9 cellular contexts compared by ENCODE assay signal in the genomic region with DNA sequence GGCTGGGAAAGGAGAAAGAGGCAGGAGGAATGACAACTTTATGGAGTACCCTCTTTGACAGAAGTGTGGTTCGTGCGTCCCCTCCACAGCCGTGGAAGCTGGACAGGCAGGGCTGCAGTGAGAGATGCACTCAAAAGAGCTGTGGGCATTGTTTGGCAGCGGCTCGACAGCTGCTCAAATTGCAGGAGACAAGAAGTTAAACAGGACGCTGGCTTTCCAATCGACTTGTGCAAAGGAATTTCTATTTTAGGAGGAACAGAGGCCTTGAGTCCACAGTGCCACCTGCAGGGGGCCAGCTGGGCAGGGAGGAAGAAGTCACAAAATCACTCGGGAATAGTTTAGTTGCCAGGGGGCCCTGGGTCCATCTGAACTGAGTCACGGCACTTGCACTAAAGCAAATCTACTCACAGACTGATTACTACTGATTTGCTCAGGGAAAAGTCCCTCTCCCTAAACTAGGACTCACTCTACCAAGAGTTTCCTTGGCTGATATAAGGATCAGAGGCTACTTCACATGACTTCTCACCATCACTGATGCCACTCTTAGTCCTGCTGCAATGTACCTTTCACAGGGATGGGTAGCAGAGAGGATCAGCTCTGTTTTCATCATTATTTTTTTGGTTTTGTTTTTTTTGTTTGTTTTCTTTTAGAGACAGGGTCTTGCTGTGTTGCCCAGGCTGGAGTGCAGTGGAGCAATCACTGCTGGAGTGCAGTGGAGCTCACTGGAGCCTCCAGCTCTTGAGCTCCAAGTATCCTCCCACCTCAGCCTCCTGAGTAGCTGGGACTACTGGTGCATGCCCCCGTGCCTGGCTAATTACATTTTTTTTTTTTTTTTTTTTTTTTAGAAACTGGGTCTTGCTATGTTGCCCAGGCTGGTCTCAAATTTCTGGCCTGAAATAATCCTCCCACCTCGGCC.
A peak's percentile ranks its signal among the peaks of the same experiment; 100 is the strongest.
DNase-seq lines count a peak whose midpoint lies in the region; ATAC-seq and TF ChIP-seq lines count a peak whose summit lies in the region.
"Had no signal": no experiment of that assay in that cellular context is flagged by ENCODE, and none has a peak within 500 bp of the region (broad histone marks: within the 10 kb centered on the region; RNA-seq: fewer than 3 reads in every experiment).

No MANE protein-coding gene starts in this region.

- no peak overlapping the region for H2BK120ac ChIP-seq in neuronal stem cell (ENCODE audit: low read depth, low read length)

- no peak overlapping the region for H2BK5ac ChIP-seq in neuronal stem cell (ENCODE audit: low read length)

- H3K4me3 ChIP-seq in PC-3 (ENCODE audit: low read length) = peak overlapping the region; percentile 28; the same call in 1 of the 2 replicates
- peak overlapping the region in 2 of 4 donors; percentile 4 to 30 for H3K4me3 ChIP-seq in esophagus muscularis mucosa
- no peak overlapping the region for H3K4me3 ChIP-seq in neuronal stem cell (ENCODE audit: low read length in 2 of 2)

- no peak overlapping the region for H3K23ac ChIP-seq in neuronal stem cell (ENCODE audit: low read depth, low read length, poor library complexity)

- CTCF ChIA-PET in PC-3 (lab: Charles Lee) = no interaction called here

- H3K27me3 ChIP-seq in PC-3 (ENCODE audit: low read length) (no peaks in the 10 kb centered on the region), esophagus muscularis mucosa (no peaks in the 10 kb centered on the region), neuronal stem cell (ENCODE audit: control insufficient read depth in 3 of 3, insufficient read depth in 3 of 3, low read depth in 1 of 3, low read length in 3 of 3) (no peaks in the 10 kb centered on the region)

- peak overlapping the region; percentile 63 for H3K27ac ChIP-seq in PC-3 (ENCODE audit: low read length)
- H3K27ac ChIP-seq in esophagus muscularis mucosa (replicated peaks in 1 of 4) = peak overlapping the region; percentile 69 to 81 (median 71)
- peak overlapping the region; percentile 26 for H3K27ac ChIP-seq in neuronal stem cell (replicated peaks; ENCODE audit: low read length)

- H3K36me3 ChIP-seq in PC-3 (ENCODE audit: low read depth, low read length) (no peaks in the 10 kb centered on the region), esophagus muscularis mucosa (no peaks in the 10 kb centered on the region), neuronal stem cell (replicated peaks in 1 of 2; ENCODE audit: control insufficient read depth in 2 of 2, insufficient read depth in 2 of 2, low read length in 2 of 2) (no peaks in the 10 kb centered on the region)

- no peaks in the 10 kb centered on the region for H3K9me2 ChIP-seq in PC-3 (replicated peaks; ENCODE audit: low read length)

- H2BK12ac ChIP-seq in neuronal stem cell (ENCODE audit: low read length) = no peak overlapping the region

- H4K91ac ChIP-seq in neuronal stem cell (ENCODE audit: low read depth, low read length, poor library complexity) = no peak overlapping the region

- BruUV-seq in PC-3 (replicated peaks; lab: Mats Ljungman, UMichigan) = no TSS peak

- no peaks in the 10 kb centered on the region for H3K79me2 ChIP-seq in PC-3 (ENCODE audit: low read length)

- no peak overlapping the region for H4K8ac ChIP-seq in neuronal stem cell (ENCODE audit: low read depth, low read length)

- H2BK15ac ChIP-seq in neuronal stem cell (ENCODE audit: low read length) = no peak overlapping the region

- POLR2A ChIA-PET in PC-3 (lab: Charles Lee; ENCODE audit: unreplicated experiment) = interaction anchor here (0.7 kb wide), 1 partner anchor 25 kb away, joined by 6 read pairs; no protein-coding TSS in a partner anchor

- TF ChIP-seq POLR2A in esophagus muscularis mucosa (IDR thresholded peaks at IDR 0.05; ENCODE audit: low read depth) = no peak

- H3K4ac ChIP-seq in neuronal stem cell (ENCODE audit: low read length) = no peak overlapping the region

- H2AFZ ChIP-seq in PC-3 (ENCODE audit: low read length) = peak overlapping the region; percentile 76
- peak overlapping the region; percentile 75 for H2AFZ ChIP-seq in neuronal stem cell (ENCODE audit: low read length)

- no peak overlapping the region for H3K14ac ChIP-seq in neuronal stem cell (ENCODE audit: low read length)

- no peak overlapping the region for H2AK5ac ChIP-seq in neuronal stem cell (ENCODE audit: low read depth, low read length)

- peak overlapping the region; percentile 30; the same call in 1 of the 2 replicates for H3K9ac ChIP-seq in PC-3 (ENCODE audit: low read length)
- H3K9ac ChIP-seq in neuronal stem cell (ENCODE audit: low read depth, low read length, poor library complexity) = no peak overlapping the region

- H3K4me1 ChIP-seq in PC-3 (ENCODE audit: insufficient read depth, low read length) (peaks cover 46% of the 10 kb centered on the region), esophagus muscularis mucosa (peaks cover 6 to 41% (median 38%) of the 10 kb centered on the region in 4 donors), neuronal stem cell (ENCODE audit: control insufficient read depth in 2 of 2, insufficient read depth in 1 of 2, low read depth in 1 of 2, low read length in 2 of 2) (peaks cover 5 to 6% of the 10 kb centered on the region in 2 donors)

- H3K4me2 ChIP-seq in PC-3 (ENCODE audit: low read length) = peak overlapping the region; percentile 74
- peak overlapping the region; percentile 27 for H3K4me2 ChIP-seq in neuronal stem cell (ENCODE audit: insufficient read depth, low read length, poor library complexity, severe bottlenecking)

- TF ChIP-seq CTCF in PC-3 (conservative IDR thresholded peaks at IDR 0.05; ENCODE audit: low read depth, low read length) = peak; percentile 82
- peak; percentile 75 to 87 (median 81) for TF ChIP-seq CTCF in esophagus muscularis mucosa (IDR thresholded peaks at IDR 0.05)

- no peaks in the 10 kb centered on the region for H3K9me3 ChIP-seq in PC-3 (ENCODE audit: low read length)
- no peaks in the 10 kb centered on the region for H3K9me3 ChIP-seq in esophagus muscularis mucosa
- H3K9me3 ChIP-seq in neuronal stem cell (replicated peaks in 1 of 2; ENCODE audit: control insufficient read depth in 2 of 2, insufficient read depth in 1 of 2, low read depth in 1 of 2, low read length in 2 of 2) = no peaks in the 10 kb centered on the region

- WGBS in esophagus muscularis mucosa = 19% methylated on average over 11 of the region's 11 CpGs
- WGBS in neuronal stem cell (ENCODE audit: extremely low coverage in 2 of 2, insufficient read length in 2 of 2, insufficient replicate concordance in 1 of 2), 2 donors = no CpG with 5 or more reads among the region's 11 CpGs

- peak; percentile 57 for ATAC-seq in PC-3

- H3K79me1 ChIP-seq in neuronal stem cell (ENCODE audit: low read depth, low read length) = no peaks in the 10 kb centered on the region

- no peaks in the 10 kb centered on the region for H3F3A ChIP-seq in PC-3 (ENCODE audit: low read length, unreplicated experiment)

- no peak for TF ChIP-seq EP300 in esophagus muscularis mucosa (IDR thresholded peaks at IDR 0.05)

- H3K18ac ChIP-seq in neuronal stem cell (ENCODE audit: low read length) = peak overlapping the region; percentile 32

- no peaks in the 10 kb centered on the region for H4K20me1 ChIP-seq in PC-3 (ENCODE audit: low read length)

- DNase-seq in GM03348 (ENCODE audit: low spot score) = peak; percentile 64
- peak; percentile 81 for DNase-seq in PC-3
- no peak for DNase-seq in esophagus muscularis mucosa (ENCODE audit: extremely low spot score)
- DNase-seq in neuronal stem cell (ENCODE audit: low spot score) = peak; percentile 46
- DNase-seq in NCI-H345 (lab: John Stamatoyannopoulos, UW) = no peak
- no peak for DNase-seq in NCI-H2081 treated with DMSO at 0.1 percent for 48 hours (lab: John Stamatoyannopoulos, UW)
- DNase-seq in NOMO-1 (lab: John Stamatoyannopoulos, UW; ENCODE audit: unreplicated experiment in 2 of 2) = no peak
- DNase-seq in activated CD4-positive, CD25-positive, alpha-beta regulatory T cell (lab: John Stamatoyannopoulos, UW) = no peak
- DNase-seq: naive B cell had no signal

- intact Hi-C loops in PC-3 (cut with micrococcal nuclease) (loop anchor here (1.0 to 10.0 kb wide), 5 partner anchors 56 to 324 kb away; no protein-coding TSS in a partner anchor), esophagus muscularis mucosa (cut with DNase I) (loop anchor here (2.0 kb wide), 1 partner anchor 124 kb away; no protein-coding TSS in a partner anchor)

Comparison
In these comparisons a context has a peak if more than half of its experiments do, and no peak if none do; other contexts are left out.
1. DNase-seq: peak in GM03348 (single experiment), PC-3 (single experiment) and neuronal stem cell (single experiment); none in esophagus muscularis mucosa (single experiment), NCI-H345 (single experiment), NCI-H2081 treated with DMSO at 0.1 percent for 48 hours (single experiment), NOMO-1 (0 of 2) and activated CD4-positive, CD25-positive, alpha-beta regulatory T cell (0 of 4).
2. Peak in every context shown above with its lines, with median percentiles within 50 percentile points of each other: H3K27ac ChIP-seq.